Comparison of ENCODE assay signal across 20 cellular contexts in the genomic region with DNA sequence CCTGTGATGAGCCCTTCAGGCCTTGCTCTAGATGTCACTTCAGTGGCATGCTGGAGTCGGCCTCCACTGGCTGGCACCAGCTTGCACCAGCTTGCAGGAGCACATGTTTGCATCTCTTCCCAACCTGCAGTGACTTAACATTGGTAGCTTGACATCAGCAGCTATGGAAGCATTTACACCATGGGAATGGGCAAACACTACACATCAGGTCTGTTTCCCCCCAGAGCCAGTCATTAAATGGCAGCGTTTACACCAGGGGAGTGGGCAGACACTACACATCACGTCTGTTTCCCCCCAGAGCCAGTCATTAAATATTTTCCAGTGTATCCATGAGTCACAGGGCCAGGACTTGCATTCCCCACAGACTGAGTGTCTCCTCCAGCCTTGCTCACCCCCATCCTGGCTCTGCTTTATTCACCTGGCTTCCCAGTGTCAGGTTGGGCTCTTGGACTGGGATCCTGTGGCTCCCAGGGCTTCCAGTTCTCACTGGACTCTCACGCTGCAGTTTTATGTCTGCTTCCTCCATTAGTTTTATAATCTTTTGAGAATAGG.
"Had no signal": no experiment of that assay in that cellular context is flagged by ENCODE, and none has a peak within 500 bp of the region (broad histone marks: within the 10 kb centered on the region; RNA-seq: fewer than 3 reads in every experiment).

No MANE protein-coding gene starts in this region.

- H3K27me3 ChIP-seq: right lobe of liver, testis, vagina had no signal

- H3K4me3 ChIP-seq: esophagus muscularis mucosa, gastroesophageal sphincter, psoas muscle, right lobe of liver, testis, tibial nerve, upper lobe of right lung, vagina had no signal

- H3K4me1 ChIP-seq: psoas muscle had no signal

- H3K9me3 ChIP-seq: gastroesophageal sphincter, neutrophil, psoas muscle, right lobe of liver, testis, tibial nerve, upper lobe of right lung, vagina had no signal

- ATAC-seq: gastroesophageal sphincter; naive thymus-derived CD4-positive, alpha-beta T cell; psoas muscle; right lobe of liver; stimulated activated naive B cell treated with anti-CD40 and anti-IgM and Interleukin-4, amounts not matched to agents 10 μg/mL and 1 μg/mL and 100 μg/mL, for 72 hours; stimulated activated naive CD8-positive, alpha-beta T cell treated with anti-CD3 and anti-CD28 coated beads, Interleukin-15, amount 100 ng/mL, for 72 hours; upper lobe of right lung had no signal

- H3K9me3 Mint-ChIP-seq: stimulated activated naive B cell treated with anti-CD40 and anti-IgM and Interleukin-4, amounts not matched to agents 10 μg/mL and 1 μg/mL and 100 μg/mL, for 72 hours; stimulated activated naive CD8-positive, alpha-beta T cell treated with anti-CD3 and anti-CD28 coated beads, Interleukin-15, amount 100 ng/mL, for 72 hours had no signal

- DNase-seq: effector memory CD4-positive, alpha-beta T cell; glutamatergic neuron; naive thymus-derived CD4-positive, alpha-beta T cell; nephron progenitor cell; psoas muscle; retina; right lobe of liver; stimulated activated CD4-positive, alpha-beta T cell treated with anti-CD3 and anti-CD28 coated beads, Interleukin-2, amount 100 ng/mL, for 24 hours; stimulated activated CD4-positive, alpha-beta T cell treated with anti-CD3 and anti-CD28 coated beads, Interleukin-4, amount 100 ng/mL, for 4 hours; stimulated activated naive B cell treated with anti-CD40 and anti-IgM and Interleukin-4, amounts not matched to agents 10 μg/mL and 1 μg/mL and 100 μg/mL, for 72 hours; stimulated activated naive CD8-positive, alpha-beta T cell treated with anti-CD3 and anti-CD28 coated beads, Interleukin-15, amount 100 ng/mL, for 72 hours; testis; upper lobe of right lung had no signal

- H3K27ac ChIP-seq: epithelial cell of prostate, esophagus muscularis mucosa, gastroesophageal sphincter, neutrophil, psoas muscle, right lobe of liver, testis, tibial nerve, upper lobe of right lung, vagina had no signal

- H3K36me3 ChIP-seq: esophagus muscularis mucosa, gastroesophageal sphincter, neutrophil, right lobe of liver, tibial nerve, upper lobe of right lung, vagina had no signal

- H3K36me3 Mint-ChIP-seq: naive thymus-derived CD4-positive, alpha-beta T cell; stimulated activated naive B cell treated with anti-CD40 and anti-IgM and Interleukin-4, amounts not matched to agents 10 μg/mL and 1 μg/mL and 100 μg/mL, for 72 hours had no signal

- FAIRE-seq: endometrium had no signal

- H3K27ac Mint-ChIP-seq: naive thymus-derived CD4-positive, alpha-beta T cell; nephron progenitor cell; stimulated activated naive B cell treated with anti-CD40 and anti-IgM and Interleukin-4, amounts not matched to agents 10 μg/mL and 1 μg/mL and 100 μg/mL, for 72 hours; stimulated activated naive CD8-positive, alpha-beta T cell treated with anti-CD3 and anti-CD28 coated beads, Interleukin-15, amount 100 ng/mL, for 72 hours had no signal
